19 cellular contexts compared by ENCODE assay signal in the genomic region with DNA sequence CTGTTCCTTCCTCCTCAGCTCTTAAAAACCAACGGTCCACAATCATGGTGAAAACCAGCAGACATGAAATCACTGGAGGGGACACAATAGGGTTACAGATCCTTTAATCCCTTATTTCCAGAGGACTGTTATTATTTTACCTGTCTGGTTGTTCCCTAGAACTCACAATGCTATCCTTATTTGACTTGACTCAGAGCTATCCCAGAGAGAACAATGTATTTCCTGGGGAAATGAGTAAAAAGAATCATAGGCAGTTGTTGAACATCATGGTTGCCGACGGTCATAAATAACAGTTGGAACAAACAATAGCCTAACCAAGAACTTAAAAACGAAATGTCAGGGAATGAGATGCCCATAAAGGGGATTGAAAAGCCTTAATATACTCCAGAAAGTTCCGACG. TPM values are rescaled to one million over a fixed set of nuclear protein-coding genes. Genes with fewer than 3 reads are reported as not detected.
DNase-seq lines count a peak whose midpoint lies in the region; ATAC-seq and TF ChIP-seq lines count a peak whose summit lies in the region.
"Had no signal": no experiment of that assay in that cellular context is flagged by ENCODE, and none has a peak within 500 bp of the region (broad histone marks: within the 10 kb centered on the region; RNA-seq: fewer than 3 reads in every experiment).

No MANE protein-coding gene starts in this region.

- H3K4me1 ChIP-seq in SK-N-SH (ENCODE audit: control insufficient read depth in 1 of 2, insufficient read depth in 2 of 2, low read depth in 1 of 2, low read length in 1 of 2) (peaks cover 0 to 5% of the 10 kb centered on the region in 2 experiments; a peak in 1 of 4 replicates), Loucy (ENCODE audit: insufficient read depth, low read length, poor library complexity, severe bottlenecking) (peaks cover 36% of the 10 kb centered on the region)
- H3K4me1 ChIP-seq: BLaER1 had no signal

- H3K36me3 ChIP-seq in SK-N-SH (replicated peaks in 1 of 2; ENCODE audit: control insufficient read depth in 1 of 2, insufficient read depth in 2 of 2, low read length in 1 of 2) (no peaks in the 10 kb centered on the region), Loucy (ENCODE audit: insufficient read depth, low read length) (no peaks in the 10 kb centered on the region)
- H3K36me3 ChIP-seq: BLaER1 had no signal

- intact Hi-C loops in activated T-helper 1 cell treated with anti-CD3 and anti-CD28 coated beads, Interleukin-12 subunit alpha, Interleukin-12 subunit beta, Interleukin-2, Interleukin-4 antibody, amounts not matched to agents 30 ng/mL and 10 ng/mL and 1 ng/mL, durations not matched to agents 14 hours and 24 hours and 36 hours (cut with micrococcal nuclease): no loop called here

- H3K9me3 Mint-ChIP-seq in activated T-helper 1 cell treated with anti-CD3 and anti-CD28 coated beads, Interleukin-12 subunit alpha, Interleukin-12 subunit beta, Interleukin-2, Interleukin-4 antibody, amounts not matched to agents 30 ng/mL and 10 ng/mL and 1 ng/mL, durations not matched to agents 14 hours and 24 hours and 36 hours: no peaks in the 10 kb centered on the region
- H3K9me3 Mint-ChIP-seq: CD4-positive, alpha-beta memory T cell had no signal

- H4K20me1 ChIP-seq in SK-N-SH (ENCODE audit: insufficient read depth) (no peaks in the 10 kb centered on the region), Loucy (ENCODE audit: insufficient read depth, low read length, poor library complexity, severe bottlenecking) (no peaks in the 10 kb centered on the region)
- H4K20me1 ChIP-seq: BLaER1 had no signal

- H3K9ac ChIP-seq in SK-N-SH (no peak overlapping the region), Loucy (ENCODE audit: low read depth, low read length, poor library complexity, severe bottlenecking) (no peak overlapping the region)
- H3K9ac ChIP-seq: BLaER1 had no signal

- H3K4me2 ChIP-seq in SK-N-SH: peak overlapping the region; percentile 17; the same call in 1 of the 2 replicates
- H3K4me2 ChIP-seq in Loucy (ENCODE audit: low read depth, low read length, poor library complexity, severe bottlenecking): peak overlapping the region; percentile 29
- H3K4me2 ChIP-seq: BLaER1 had no signal

- H3K27me3 Mint-ChIP-seq in activated T-helper 1 cell treated with anti-CD3 and anti-CD28 coated beads, Interleukin-12 subunit alpha, Interleukin-12 subunit beta, Interleukin-2, Interleukin-4 antibody, amounts not matched to agents 30 ng/mL and 10 ng/mL and 1 ng/mL, durations not matched to agents 14 hours and 24 hours and 36 hours (ENCODE audit: insufficient read depth): no peaks in the 10 kb centered on the region

- H3K27me3 ChIP-seq in SK-N-SH (ENCODE audit: insufficient read depth): peaks cover 6% of the 10 kb centered on the region; the same call in 1 of the 2 replicates
- no peaks in the 10 kb centered on the region for H3K27me3 ChIP-seq in Loucy (ENCODE audit: insufficient read depth, low read length, poor library complexity, severe bottlenecking)
- H3K27me3 ChIP-seq: BLaER1 had no signal

- DNase-seq in SK-N-SH (no peak), dermis microvascular lymphatic vessel endothelial cell (ENCODE audit: low read depth in 2 of 2) (peak; percentile 53 to 73), lung microvascular endothelial cell (ENCODE audit: low read depth in 2 of 2) (peak; percentile 82 to 91), cortex of kidney (lab: John Stamatoyannopoulos, UW) (no peak)
- no peak for DNase-seq in activated T-helper 1 cell treated with anti-CD3 and anti-CD28 coated beads, Interleukin-12 subunit alpha, Interleukin-12 subunit beta, Interleukin-2, Interleukin-4 antibody, amounts not matched to agents 30 ng/mL and 10 ng/mL and 1 ng/mL, durations not matched to agents 14 hours and 24 hours and 36 hours (ENCODE audit: low spot score)
- DNase-seq: 8988T; CD4-positive, alpha-beta memory T cell; DMS153; DND-41; EL; H9 had no signal

- H3K36me3 Mint-ChIP-seq in activated T-helper 1 cell treated with anti-CD3 and anti-CD28 coated beads, Interleukin-12 subunit alpha, Interleukin-12 subunit beta, Interleukin-2, Interleukin-4 antibody, amounts not matched to agents 30 ng/mL and 10 ng/mL and 1 ng/mL, durations not matched to agents 14 hours and 24 hours and 36 hours (ENCODE audit: low read depth): no peaks in the 10 kb centered on the region
- H3K36me3 Mint-ChIP-seq: CD14-positive monocyte; CD4-positive, alpha-beta memory T cell had no signal

- H3K79me2 ChIP-seq in SK-N-SH (ENCODE audit: insufficient read depth): no peaks in the 10 kb centered on the region
- no peaks in the 10 kb centered on the region for H3K79me2 ChIP-seq in Loucy (ENCODE audit: insufficient read depth, low read length)

- 5% methylated on average over 6 of the region's 6 CpGs for WGBS in SK-N-SH (ENCODE audit: low lambda C conversion rate)

- POLR2A ChIA-PET in SK-N-SH (lab: Yijun Ruan, JAX): no interaction called here

- TF ChIP-seq CTCF in SK-N-SH (IDR thresholded peaks at IDR 0.05) (no peak), Loucy (conservative IDR thresholded peaks at IDR 0.05; ENCODE audit: low read length) (no peak)

- CTCF ChIA-PET in SK-N-SH (lab: Yijun Ruan, JAX): interaction anchor here (0.6 kb wide), 1 partner anchor 697 kb away, joined by 4 read pairs; no protein-coding TSS in a partner anchor

- ATAC-seq in SK-N-SH treated with all-trans-retinoic acid at 6 μM for 48 hours: no peak
- ATAC-seq in HG03521 (IDR thresholded peaks at IDR 0.05; ENCODE audit: unreplicated experiment): no peak

- no peak overlapping the region for H3K4me3 Mint-ChIP-seq in activated T-helper 1 cell treated with anti-CD3 and anti-CD28 coated beads, Interleukin-12 subunit alpha, Interleukin-12 subunit beta, Interleukin-2, Interleukin-4 antibody, amounts not matched to agents 30 ng/mL and 10 ng/mL and 1 ng/mL, durations not matched to agents 14 hours and 24 hours and 36 hours
- H3K4me3 Mint-ChIP-seq: CD14-positive monocyte; CD4-positive, alpha-beta memory T cell; H9 had no signal

- no peaks in the 10 kb centered on the region for H3K9me3 ChIP-seq in SK-N-SH
- no peaks in the 10 kb centered on the region for H3K9me3 ChIP-seq in Loucy (ENCODE audit: insufficient read depth, low read depth, low read length)
- H3K9me3 ChIP-seq: BLaER1 had no signal

- H3K4me1 Mint-ChIP-seq in activated T-helper 1 cell treated with anti-CD3 and anti-CD28 coated beads, Interleukin-12 subunit alpha, Interleukin-12 subunit beta, Interleukin-2, Interleukin-4 antibody, amounts not matched to agents 30 ng/mL and 10 ng/mL and 1 ng/mL, durations not matched to agents 14 hours and 24 hours and 36 hours (ENCODE audit: low read depth): no peaks in the 10 kb centered on the region
- H3K4me1 Mint-ChIP-seq: CD14-positive monocyte; CD4-positive, alpha-beta memory T cell had no signal

- TF ChIP-seq RAD21 in SK-N-SH (IDR thresholded peaks at IDR 0.05; ENCODE audit: low read length): no peak

- no peak overlapping the region for H3K27ac Mint-ChIP-seq in activated T-helper 1 cell treated with anti-CD3 and anti-CD28 coated beads, Interleukin-12 subunit alpha, Interleukin-12 subunit beta, Interleukin-2, Interleukin-4 antibody, amounts not matched to agents 30 ng/mL and 10 ng/mL and 1 ng/mL, durations not matched to agents 14 hours and 24 hours and 36 hours
- H3K27ac Mint-ChIP-seq: CD14-positive monocyte; CD4-positive, alpha-beta memory T cell; H9 had no signal

- H3K9me2 ChIP-seq in SK-N-SH: no peaks in the 10 kb centered on the region
- no peaks in the 10 kb centered on the region for H3K9me2 ChIP-seq in Loucy (replicated peaks; ENCODE audit: low read depth, low read length)

- no peak for TF ChIP-seq EP300 in SK-N-SH (IDR thresholded peaks at IDR 0.05; ENCODE audit: borderline replicate concordance in 1 of 2, low read depth in 1 of 2, low read length in 1 of 2)

- H2AFZ ChIP-seq in SK-N-SH (ENCODE audit: low read depth) (no peak overlapping the region), Loucy (ENCODE audit: low read length) (peak overlapping the region; percentile 41; the same call in 1 of the 2 replicates)

- no peak overlapping the region for H3K4me3 ChIP-seq in SK-N-SH (ENCODE audit: low read depth in 2 of 2, low read length in 1 of 2)
- H3K4me3 ChIP-seq in Loucy (ENCODE audit: low read length, poor library complexity, severe bottlenecking): no peak overlapping the region
- H3K4me3 ChIP-seq: BLaER1 had no signal

- H3F3A ChIP-seq in SK-N-SH (replicated peaks; ENCODE audit: insufficient read depth) (peaks cover 4% of the 10 kb centered on the region), Loucy (ENCODE audit: low read depth) (no peaks in the 10 kb centered on the region)

- H3K27ac ChIP-seq in SK-N-SH (ENCODE audit: low read depth in 2 of 2, low read length in 1 of 2): peak overlapping the region in 1 of 2 experiments; percentile 48; a peak in 1 of 4 replicates
- H3K27ac ChIP-seq: BLaER1 had no signal

RNA-seq across cellular contexts. Expression of gene OR2H1, which starts 9.3 kb away (rescaled TPM):
- polyA plus RNA-seq in SK-N-SH (2012; rRNA removed): not detected in 2 replicates
- not detected in 2 replicates for polyA plus RNA-seq in SK-N-SH (2012; cell fraction: cytosol; rRNA removed)
- not detected in 2 replicates for polyA plus RNA-seq in SK-N-SH (2012; cell fraction: nucleus; rRNA removed)
- total RNA-seq in dermis microvascular lymphatic vessel endothelial cell (under 0.01 TPM in 1 of 2 replicates, not detected in the other), lung microvascular endothelial cell (not detected in 2 replicates)
- not detected in 2 replicates for total RNA-seq in activated T-helper 1 cell treated with anti-CD3 and anti-CD28 coated beads, Interleukin-12 subunit alpha, Interleukin-12 subunit beta, Interleukin-2, Interleukin-4 antibody, amounts not matched to agents 30 ng/mL and 10 ng/mL and 1 ng/mL, durations not matched to agents 14 hours and 24 hours and 36 hours
- total RNA-seq: A673; CD4-positive, alpha-beta memory T cell; H1; H9 had no signal
- polyA plus RNA-seq: AG04450; CD14-positive monocyte; CD4-positive, alpha-beta memory T cell; H1 had no signal

RNA-seq across cellular contexts. Expression of gene OR11A1, which starts 9.4 kb away (rescaled TPM):
- polyA plus RNA-seq in SK-N-SH (2012; rRNA removed): not detected in 2 replicates
- polyA plus RNA-seq in SK-N-SH (2012; cell fraction: cytosol; rRNA removed): not detected in 2 replicates
- not detected in 2 replicates for polyA plus RNA-seq in SK-N-SH (2012; cell fraction: nucleus; rRNA removed)
- total RNA-seq in dermis microvascular lymphatic vessel endothelial cell (not detected in 2 replicates), lung microvascular endothelial cell (not detected in 2 replicates)
- not detected in 2 replicates for total RNA-seq in activated T-helper 1 cell treated with anti-CD3 and anti-CD28 coated beads, Interleukin-12 subunit alpha, Interleukin-12 subunit beta, Interleukin-2, Interleukin-4 antibody, amounts not matched to agents 30 ng/mL and 10 ng/mL and 1 ng/mL, durations not matched to agents 14 hours and 24 hours and 36 hours
- total RNA-seq: A673; CD4-positive, alpha-beta memory T cell; H1; H9 had no signal
- polyA plus RNA-seq: AG04450; CD14-positive monocyte; CD4-positive, alpha-beta memory T cell; H1 had no signal

RNA-seq across cellular contexts. Expression of gene MAS1L, which starts 21.5 kb away (rescaled TPM):
- not detected in 2 replicates for polyA plus RNA-seq in SK-N-SH (2012; rRNA removed)
- not detected in 2 replicates for polyA plus RNA-seq in SK-N-SH (2012; cell fraction: cytosol; rRNA removed)
- not detected in 2 replicates for polyA plus RNA-seq in SK-N-SH (2012; cell fraction: nucleus; rRNA removed)
- total RNA-seq in dermis microvascular lymphatic vessel endothelial cell (not detected in 2 replicates), lung microvascular endothelial cell (not detected in 2 replicates)
- total RNA-seq in activated T-helper 1 cell treated with anti-CD3 and anti-CD28 coated beads, Interleukin-12 subunit alpha, Interleukin-12 subunit beta, Interleukin-2, Interleukin-4 antibody, amounts not matched to agents 30 ng/mL and 10 ng/mL and 1 ng/mL, durations not matched to agents 14 hours and 24 hours and 36 hours: not detected in 2 replicates
- total RNA-seq: A673; CD4-positive, alpha-beta memory T cell; H1; H9 had no signal
- polyA plus RNA-seq: AG04450; CD14-positive monocyte; CD4-positive, alpha-beta memory T cell; H1 had no signal

RNA-seq across cellular contexts. Expression of gene OR10C1, which starts 27.1 kb away (rescaled TPM):
- not detected in 2 replicates for polyA plus RNA-seq in SK-N-SH (2012; rRNA removed)
- not detected in 2 replicates for polyA plus RNA-seq in SK-N-SH (2012; cell fraction: cytosol; rRNA removed)
- not detected in 2 replicates for polyA plus RNA-seq in SK-N-SH (2012; cell fraction: nucleus; rRNA removed)
- not detected in 2 replicates for total RNA-seq in dermis microvascular lymphatic vessel endothelial cell
- not detected in 2 replicates for total RNA-seq in lung microvascular endothelial cell
- not detected in 2 replicates for total RNA-seq in activated T-helper 1 cell treated with anti-CD3 and anti-CD28 coated beads, Interleukin-12 subunit alpha, Interleukin-12 subunit beta, Interleukin-2, Interleukin-4 antibody, amounts not matched to agents 30 ng/mL and 10 ng/mL and 1 ng/mL, durations not matched to agents 14 hours and 24 hours and 36 hours
- total RNA-seq: A673; CD4-positive, alpha-beta memory T cell; H1; H9 had no signal
- polyA plus RNA-seq: AG04450; CD14-positive monocyte; CD4-positive, alpha-beta memory T cell; H1 had no signal

RNA-seq across cellular contexts. Expression of gene OR12D1, which starts 51.5 kb away (rescaled TPM):
- not detected in 2 replicates for polyA plus RNA-seq in SK-N-SH (2012; rRNA removed)
- not detected in 2 replicates for polyA plus RNA-seq in SK-N-SH (2012; cell fraction: cytosol; rRNA removed)
- not detected in 2 replicates for polyA plus RNA-seq in SK-N-SH (2012; cell fraction: nucleus; rRNA removed)
- total RNA-seq in dermis microvascular lymphatic vessel endothelial cell (not detected in 2 replicates), lung microvascular endothelial cell (not detected in 2 replicates)
- total RNA-seq in activated T-helper 1 cell treated with anti-CD3 and anti-CD28 coated beads, Interleukin-12 subunit alpha, Interleukin-12 subunit beta, Interleukin-2, Interleukin-4 antibody, amounts not matched to agents 30 ng/mL and 10 ng/mL and 1 ng/mL, durations not matched to agents 14 hours and 24 hours and 36 hours: not detected in 2 replicates
- total RNA-seq: A673; CD4-positive, alpha-beta memory T cell; H1; H9 had no signal
- polyA plus RNA-seq: AG04450; CD14-positive monocyte; CD4-positive, alpha-beta memory T cell; H1 had no signal

Comparison
In these comparisons a context has a peak if more than half of its experiments do, and no peak if none do; other contexts are left out.
1. DNase-seq: peak in dermis microvascular lymphatic vessel endothelial cell (2 of 2) and lung microvascular endothelial cell (2 of 2); none in SK-N-SH (single experiment), cortex of kidney (single experiment) and activated T-helper 1 cell treated with anti-CD3 and anti-CD28 coated beads, Interleukin-12 subunit alpha, Interleukin-12 subunit beta, Interleukin-2, Interleukin-4 antibody, amounts not matched to agents 30 ng/mL and 10 ng/mL and 1 ng/mL, durations not matched to agents 14 hours and 24 hours and 36 hours (single experiment).